Comparison of ENCODE assay signal across 8 cellular contexts in the genomic region with DNA sequence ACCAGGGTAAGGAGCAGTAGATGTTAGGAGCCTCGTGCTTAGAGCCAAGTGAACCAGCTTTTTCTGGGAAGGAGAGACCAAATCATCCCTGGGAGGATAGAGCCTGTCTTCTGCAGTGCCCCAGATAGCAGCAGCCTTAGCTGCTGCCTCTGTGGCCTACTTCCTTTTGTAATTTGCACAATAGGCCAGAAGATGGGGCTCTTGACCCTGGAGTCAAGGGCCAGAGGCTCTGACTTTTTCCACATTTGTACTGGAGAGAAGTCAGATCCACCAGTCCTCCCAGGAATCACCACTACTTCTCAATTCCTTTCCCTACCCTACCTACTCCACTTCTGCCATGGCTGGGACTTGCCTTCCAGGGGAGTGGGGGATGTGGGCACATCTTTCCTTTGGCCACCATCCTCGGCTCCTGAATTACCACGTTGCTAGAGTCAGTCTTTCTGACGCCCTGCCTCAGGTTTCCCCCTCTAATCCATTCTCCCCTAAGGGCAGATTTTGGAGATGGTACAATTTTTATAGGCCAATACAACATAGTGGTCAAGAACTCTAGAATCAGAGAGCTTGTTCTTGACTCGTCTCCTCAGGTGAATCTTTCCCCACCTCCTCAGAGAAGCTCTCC. TPM values are rescaled to one million over a fixed set of nuclear protein-coding genes. Genes with fewer than 3 reads are reported as not detected.
DNase-seq lines count a peak whose midpoint lies in the region; ATAC-seq and TF ChIP-seq lines count a peak whose summit lies in the region.

No MANE protein-coding gene starts in this region.

- TF ChIP-seq CTCF in GM10248 (IDR thresholded peaks at IDR 0.05; ENCODE audit: control extremely low read depth, extremely low read depth, low read depth, missing control alignments) = peak; percentile 75

- CTCF ChIA-PET in GM10248 (lab: Yijun Ruan, JAX) = interaction anchor here (0.7 to 16.1 kb wide), 38 partner anchors 9 to 563 kb away, joined by 3 to 399 read pairs (median 4); partner anchors contain the start of gene GALNT6

- POLR2A ChIA-PET in GM10248 (lab: Yijun Ruan, JAX) = no interaction called here

- DNase-seq in A172 (ENCODE audit: low spot score) (peak; percentile 62), GM10248 (ENCODE audit: extremely low spot score) (peak; percentile 59), NCI-H1694 treated with DMSO at 0.1 percent for 48 hours (lab: John Stamatoyannopoulos, UW) (peak; percentile 32), T-helper 1 cell (peak in 4 of 5 donors; percentile 9 to 63 (median 20)), left kidney (ENCODE audit: low read depth, low spot score) (peak; percentile 89), stromal cell of bone marrow (ENCODE audit: low read depth) (peak; percentile 56)
- peak; percentile 32 for DNase-seq in central memory CD4-positive, alpha-beta T cell

- no peak for ATAC-seq in GM19397 (IDR thresholded peaks at IDR 0.05; ENCODE audit: unreplicated experiment)

RNA-seq across cellular contexts. Expression of gene SLC4A8, which starts 3.3 kb away (rescaled TPM):
- total RNA-seq in A172 (2014; rRNA removed; shearing (Covaris generic)) = 7.5 and 14.4 TPM in 2 replicates

RNA-seq across cellular contexts. Expression of gene GALNT6, which starts 30.2 kb away (rescaled TPM):
- 16.5 and 38.0 TPM in 2 replicates for total RNA-seq in A172 (2014; rRNA removed; shearing (Covaris generic))

Comparison
In these comparisons a context has a peak if more than half of its experiments do, and no peak if none do; other contexts are left out.
1. DNase-seq: peak in every context shown above with its lines; median percentile 89 in left kidney; 62 in A172; 59 in GM10248; 56 in stromal cell of bone marrow; 32 in NCI-H1694 treated with DMSO at 0.1 percent for 48 hours; 32 in central memory CD4-positive, alpha-beta T cell; 20 in T-helper 1 cell.